In genomic region chr13:98976941-98977340, GRCh38 we compare ENCODE assay signal across 10 cellular contexts. TPM values are rescaled to one million over a fixed set of nuclear protein-coding genes. Genes with fewer than 3 reads are reported as not detected.
DNase-seq lines count a peak whose midpoint lies in the region; ATAC-seq and TF ChIP-seq lines count a peak whose summit lies in the region.
"Had no signal": no experiment of that assay in that cellular context is flagged by ENCODE, and none has a peak within 500 bp of the region (broad histone marks: within the 10 kb centered on the region; RNA-seq: fewer than 3 reads in every experiment).

No MANE protein-coding gene starts in this region.

- 22% methylated on average over 2 of the region's 2 CpGs for WGBS in mammary epithelial cell (ENCODE audit: low coverage, missing lambda C conversion rate)
- 0% methylated on average over 2 of the region's 2 CpGs for WGBS in smooth muscle cell (ENCODE audit: low lambda C conversion rate)

- in situ Hi-C loops in mammary epithelial cell (cut with MboI; ENCODE audit: low sequenced_read_pairs in 2 of 2), result no loop called here

- dilution Hi-C loops in mammary epithelial cell (cut with HindIII; ENCODE audit: low sequenced_read_pairs), result no loop called here

- TF ChIP-seq CTCF in HFF-Myc (IDR thresholded peaks at IDR 0.05; ENCODE audit: low read depth, low read length, missing control alignments) (no peak), mammary epithelial cell (conservative IDR thresholded peaks at IDR 0.05 in 1 of 2, IDR thresholded peaks at IDR 0.05 in 1 of 2; ENCODE audit: extremely low read depth in 1 of 2, insufficient read depth in 1 of 2, low read depth in 1 of 2, low read length in 2 of 2) (no peak), left lung (IDR thresholded peaks at IDR 0.05) (no peak), smooth muscle cell (IDR thresholded peaks at IDR 0.05; ENCODE audit: borderline replicate concordance, insufficient read depth, poor library complexity, severe bottlenecking) (no peak)

- H3K4me3 Mint-ChIP-seq in stimulated activated naive CD8-positive, alpha-beta T cell treated with anti-CD3 and anti-CD28 coated beads, Interleukin-15, amount 100 ng/mL, for 72 hours, result no peak overlapping the region

- no peak for ATAC-seq in left lung
- ATAC-seq in stimulated activated naive CD8-positive, alpha-beta T cell treated with anti-CD3 and anti-CD28 coated beads, Interleukin-15, amount 100 ng/mL, for 72 hours, result no peak
- no peak for ATAC-seq in GM18517 (IDR thresholded peaks at IDR 0.05; ENCODE audit: unreplicated experiment)

- H3K27ac ChIP-seq in mammary epithelial cell (ENCODE audit: insufficient read depth, low read depth, low read length) (peak overlapping the region; percentile 92), left lung (peak overlapping the region; percentile 37 to 69), smooth muscle cell (ENCODE audit: low read depth) (peak overlapping the region; percentile 70)

- H3K27me3 ChIP-seq in mammary epithelial cell (ENCODE audit: insufficient read depth, low read length) (no peaks in the 10 kb centered on the region), left lung (no peaks in the 10 kb centered on the region), smooth muscle cell (ENCODE audit: low read depth) (no peaks in the 10 kb centered on the region)

- H4K20me1 ChIP-seq in mammary epithelial cell (ENCODE audit: insufficient read depth, low read length), result no peaks in the 10 kb centered on the region
- H4K20me1 ChIP-seq in smooth muscle cell (ENCODE audit: low read depth), result no peaks in the 10 kb centered on the region

- DNase-seq in HFF-Myc (ENCODE audit: extremely low read depth, low read depth) (no peak), mammary epithelial cell (no peak), left lung (no peak), smooth muscle cell (lab: John Stamatoyannopoulos, UW; ENCODE audit: unreplicated experiment) (no peak), T-helper 2 cell (no peak)
- DNase-seq in stimulated activated naive CD8-positive, alpha-beta T cell treated with anti-CD3 and anti-CD28 coated beads, Interleukin-15, amount 100 ng/mL, for 72 hours, result no peak
- DNase-seq in activated naive CD4-positive, alpha-beta T cell treated with anti-CD3 and anti-CD28 coated beads, Interleukin-2, amount 50 U/mL, for 16 hours, result no peak
- DNase-seq: DMS153, left colon had no signal

- no peaks in the 10 kb centered on the region for H3K9me3 ChIP-seq in mammary epithelial cell (replicated peaks; ENCODE audit: insufficient read depth, low read length)
- H3K9me3 ChIP-seq in left lung, result no peaks in the 10 kb centered on the region
- H3K9me3 ChIP-seq in smooth muscle cell (replicated peaks; ENCODE audit: low read depth), result no peaks in the 10 kb centered on the region

- H3F3A ChIP-seq in smooth muscle cell (ENCODE audit: low read depth), result peaks cover 26% of the 10 kb centered on the region

- intact Hi-C loops in mammary epithelial cell (cut with micrococcal nuclease), result loop anchor here (5.0 to 10.0 kb wide), 4 partner anchors 65 to 288 kb away; no protein-coding TSS in a partner anchor
- intact Hi-C loops in left lung (cut with DNase I), result no loop called here

- no peaks in the 10 kb centered on the region for H3K36me3 ChIP-seq in mammary epithelial cell (ENCODE audit: insufficient read depth, low read length)
- no peaks in the 10 kb centered on the region for H3K36me3 ChIP-seq in left lung
- H3K36me3 ChIP-seq in smooth muscle cell (ENCODE audit: low read depth), result no peaks in the 10 kb centered on the region

- no peaks in the 10 kb centered on the region for H3K27me3 Mint-ChIP-seq in stimulated activated naive CD8-positive, alpha-beta T cell treated with anti-CD3 and anti-CD28 coated beads, Interleukin-15, amount 100 ng/mL, for 72 hours

- H3K27ac Mint-ChIP-seq in stimulated activated naive CD8-positive, alpha-beta T cell treated with anti-CD3 and anti-CD28 coated beads, Interleukin-15, amount 100 ng/mL, for 72 hours, result peak overlapping the region in 1 of 2 donors; percentile 62

- H2AFZ ChIP-seq in mammary epithelial cell (ENCODE audit: low read depth, low read length) (no peak overlapping the region), smooth muscle cell (ENCODE audit: low read depth) (peak overlapping the region; percentile 2)

- no TSS peak for BruUV-seq in mammary epithelial cell (replicated peaks; lab: Mats Ljungman, UMichigan)

- H3K4me2 ChIP-seq in mammary epithelial cell (ENCODE audit: insufficient read depth, low read depth, low read length), result peak overlapping the region; percentile 96
- peak overlapping the region; percentile 83 for H3K4me2 ChIP-seq in smooth muscle cell

- CTCF ChIA-PET in mammary epithelial cell (lab: Charles Lee; ENCODE audit: low non-redundant PET), result no interaction called here

- H3K4me3 ChIP-seq in HFF-Myc (replicated peaks; ENCODE audit: low read depth, low read length) (peak overlapping the region; percentile 48), mammary epithelial cell (replicated peaks in 1 of 3; ENCODE audit: insufficient read depth in 1 of 3, low read depth in 2 of 3, low read length in 3 of 3) (peak overlapping the region; percentile 13 to 50 (median 41)), left lung (peak overlapping the region in 1 of 2 donors; percentile 43), smooth muscle cell (peak overlapping the region; percentile 35)

- H3K9me3 Mint-ChIP-seq in stimulated activated naive CD8-positive, alpha-beta T cell treated with anti-CD3 and anti-CD28 coated beads, Interleukin-15, amount 100 ng/mL, for 72 hours, result no peaks in the 10 kb centered on the region

- H3K9ac ChIP-seq in mammary epithelial cell (ENCODE audit: insufficient read depth, low read length), result peak overlapping the region; percentile 78
- H3K9ac ChIP-seq in smooth muscle cell (ENCODE audit: low read depth), result peak overlapping the region; percentile 13

- peaks cover 53% of the 10 kb centered on the region for H3K4me1 ChIP-seq in mammary epithelial cell (ENCODE audit: insufficient read depth, low read length)
- peaks cover 11 to 52% of the 10 kb centered on the region in 2 donors for H3K4me1 ChIP-seq in left lung
- H3K4me1 ChIP-seq in smooth muscle cell (ENCODE audit: low read depth), result peaks cover 37% of the 10 kb centered on the region

- H3K79me2 ChIP-seq in mammary epithelial cell (ENCODE audit: insufficient read depth, low read length), result peaks cover 76% of the 10 kb centered on the region
- H3K79me2 ChIP-seq in smooth muscle cell (ENCODE audit: low read depth), result no peaks in the 10 kb centered on the region

- H3K4me1 Mint-ChIP-seq in stimulated activated naive CD8-positive, alpha-beta T cell treated with anti-CD3 and anti-CD28 coated beads, Interleukin-15, amount 100 ng/mL, for 72 hours, result peaks cover 71% of the 10 kb centered on the region

RNA-seq across cellular contexts. Expression of gene DOCK9, which starts 0.9 kb away (rescaled TPM):
- total RNA-seq in mammary epithelial cell (10 to 100 TPM; 65.2 to 77.6 TPM), left lung (100 to 1,000 TPM; 110 to 158 TPM), smooth muscle cell (25.1 and 42.0 TPM in 2 replicates)
- polyA plus RNA-seq in mammary epithelial cell (52.9 TPM), smooth muscle cell (5.7 and 19.5 TPM in 2 replicates)
- polyA minus RNA-seq in mammary epithelial cell, result 122 TPM
